ENCODE assay signal across 1 cellular context in the genomic region with DNA sequence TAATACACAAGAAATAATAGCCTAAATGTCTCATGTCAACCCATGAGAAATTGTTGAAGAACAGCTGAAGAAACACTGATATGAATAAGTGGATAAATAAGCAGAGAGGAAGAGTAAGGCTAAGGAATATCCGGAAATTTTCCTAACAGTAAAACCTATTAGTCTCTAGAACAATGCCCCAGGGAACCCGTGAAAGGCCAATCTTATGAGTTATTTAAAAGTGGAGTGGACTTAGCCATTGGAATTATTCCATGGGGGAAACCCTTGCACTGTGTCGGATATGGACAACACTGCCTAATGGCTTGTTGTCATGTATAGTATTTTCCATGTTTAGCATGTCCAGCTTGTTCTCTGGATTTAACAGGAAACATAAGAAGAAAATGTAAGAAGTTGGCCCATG.
TF ChIP-seq lines count a peak whose summit lies in the region.

No MANE protein-coding gene starts in this region.

TF ChIP-seq in K562, 482 proteins besides CTCF, POLR2A, EP300 and RAD21 (continued from another document):
- TF ChIP-seq, protein P1, sequence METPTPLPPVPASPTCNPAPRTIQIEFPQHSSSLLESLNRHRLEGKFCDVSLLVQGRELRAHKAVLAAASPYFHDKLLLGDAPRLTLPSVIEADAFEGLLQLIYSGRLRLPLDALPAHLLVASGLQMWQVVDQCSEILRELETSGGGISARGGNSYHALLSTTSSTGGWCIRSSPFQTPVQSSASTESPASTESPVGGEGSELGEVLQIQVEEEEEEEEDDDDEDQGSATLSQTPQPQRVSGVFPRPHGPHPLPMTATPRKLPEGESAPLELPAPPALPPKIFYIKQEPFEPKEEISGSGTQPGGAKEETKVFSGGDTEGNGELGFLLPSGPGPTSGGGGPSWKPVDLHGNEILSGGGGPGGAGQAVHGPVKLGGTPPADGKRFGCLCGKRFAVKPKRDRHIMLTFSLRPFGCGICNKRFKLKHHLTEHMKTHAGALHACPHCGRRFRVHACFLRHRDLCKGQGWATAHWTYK (CRISPR knock-in tag; IDR thresholded peaks at IDR 0.05): no peak
